Comparison of ENCODE assay signal across 8 cellular contexts in the genomic region with DNA sequence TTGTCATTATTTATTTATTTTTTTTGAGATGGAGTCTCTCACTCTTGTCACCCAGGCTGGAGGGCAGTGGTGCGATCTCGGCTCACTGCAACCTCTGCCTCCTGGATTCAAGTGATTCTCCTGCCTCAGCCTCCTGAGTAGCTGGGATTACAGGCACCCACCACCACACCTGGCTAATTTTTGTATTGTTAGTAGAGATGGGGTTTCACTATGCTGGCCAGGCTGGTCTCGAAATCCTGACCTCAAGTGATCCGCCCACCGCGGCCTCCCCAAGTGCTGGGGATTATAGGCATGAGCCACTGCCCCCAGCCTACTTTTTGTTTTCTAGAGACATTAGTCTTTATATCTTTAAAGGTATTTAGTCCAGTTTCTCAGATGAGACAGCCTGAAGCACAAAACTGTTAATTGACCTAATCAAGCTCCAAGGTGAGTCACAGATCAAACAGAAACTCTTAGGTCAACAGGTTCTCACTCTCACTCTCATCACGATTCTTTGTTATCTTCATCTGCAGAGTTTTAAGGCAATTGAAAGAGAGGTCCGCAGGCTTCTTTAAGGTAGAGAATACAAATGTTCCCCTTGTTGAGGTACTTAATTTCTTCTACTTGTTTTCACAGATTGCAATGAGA. TPM values are rescaled to one million over a fixed set of nuclear protein-coding genes. Genes with fewer than 3 reads are reported as not detected.
A peak's percentile ranks its signal among the peaks of the same experiment; 100 is the strongest.
DNase-seq lines count a peak whose midpoint lies in the region; ATAC-seq and TF ChIP-seq lines count a peak whose summit lies in the region.
"Not testable (repeated sequence)": the region's sequence is repeated elsewhere in the genome, so short reads cannot be mapped to it uniquely, and the experiment has no call there.

No MANE protein-coding gene starts in this region.

- H3K27ac Mint-ChIP-seq in T-cell: peak overlapping the region; percentile 44 to 82
- peak overlapping the region; percentile 13 for H3K27ac Mint-ChIP-seq in activated T-helper 1 cell treated with anti-CD3 and anti-CD28 coated beads, Interleukin-12 subunit alpha, Interleukin-12 subunit beta, Interleukin-2, Interleukin-4 antibody, amounts not matched to agents 30 ng/mL and 10 ng/mL and 1 ng/mL, durations not matched to agents 14 hours and 24 hours and 36 hours

- not testable (repeated sequence) for DNase-seq in A673 (ENCODE audit: low spot score); HL-60 (ENCODE audit: low read depth in 1 of 2, low spot score in 1 of 2); T-cell; activated T-helper 1 cell treated with anti-CD3 and anti-CD28 coated beads, Interleukin-12 subunit alpha, Interleukin-12 subunit beta, Interleukin-2, Interleukin-4 antibody, amounts not matched to agents 30 ng/mL and 10 ng/mL and 1 ng/mL, durations not matched to agents 14 hours and 24 hours and 36 hours (ENCODE audit: low spot score); body of pancreas; esophagus squamous epithelium (lab: John Stamatoyannopoulos, UW); spleen

- not testable (repeated sequence) for H3K9me3 Mint-ChIP-seq in T-cell; activated T-helper 1 cell treated with anti-CD3 and anti-CD28 coated beads, Interleukin-12 subunit alpha, Interleukin-12 subunit beta, Interleukin-2, Interleukin-4 antibody, amounts not matched to agents 30 ng/mL and 10 ng/mL and 1 ng/mL, durations not matched to agents 14 hours and 24 hours and 36 hours

- H3K27me3 ChIP-seq in A673 (replicated peaks; ENCODE audit: insufficient read depth, low read depth, low read length, poor library complexity); HL-60 (ENCODE audit: insufficient read depth, poor library complexity, severe bottlenecking); body of pancreas; esophagus squamous epithelium; mucosa of rectum (ENCODE audit: control insufficient read depth in 2 of 2, insufficient read depth in 2 of 2, low read length in 2 of 2); spleen (replicated peaks in 1 of 7): not testable (repeated sequence)

- not testable (repeated sequence) for H3K4me3 ChIP-seq in A673 (ENCODE audit: low read depth, low read length, poor library complexity, severe bottlenecking); HL-60 (replicated peaks; ENCODE audit: insufficient read depth, low read length); body of pancreas; esophagus squamous epithelium; mucosa of rectum (ENCODE audit: low read length in 2 of 2); spleen

- peaks cover 85 to 90% (median 88%) of the 10 kb centered on the region in 3 donors for H3K4me1 Mint-ChIP-seq in T-cell
- H3K4me1 Mint-ChIP-seq in activated T-helper 1 cell treated with anti-CD3 and anti-CD28 coated beads, Interleukin-12 subunit alpha, Interleukin-12 subunit beta, Interleukin-2, Interleukin-4 antibody, amounts not matched to agents 30 ng/mL and 10 ng/mL and 1 ng/mL, durations not matched to agents 14 hours and 24 hours and 36 hours (ENCODE audit: low read depth): peaks cover 92% of the 10 kb centered on the region

- H3K36me3 Mint-ChIP-seq in T-cell: peaks cover 42% of the 10 kb centered on the region
- peaks cover 43% of the 10 kb centered on the region for H3K36me3 Mint-ChIP-seq in activated T-helper 1 cell treated with anti-CD3 and anti-CD28 coated beads, Interleukin-12 subunit alpha, Interleukin-12 subunit beta, Interleukin-2, Interleukin-4 antibody, amounts not matched to agents 30 ng/mL and 10 ng/mL and 1 ng/mL, durations not matched to agents 14 hours and 24 hours and 36 hours (ENCODE audit: low read depth)

- CTCF ChIA-PET in A673 (lab: Charles Lee): not testable (repeated sequence)
- CTCF ChIA-PET in T-cell (lab: Charles Lee): interaction anchor here in 1 of 2 donors (0.6 kb wide), 1 partner anchor 40 kb away, joined by 4 read pairs; no protein-coding TSS in a partner anchor

- not testable (repeated sequence) for ATAC-seq in T-cell (replicated peaks in 1 of 4)
- ATAC-seq in body of pancreas: peak; percentile 36

- H3K9me3 ChIP-seq in A673 (ENCODE audit: low read depth, low read length, poor library complexity, severe bottlenecking); body of pancreas; esophagus squamous epithelium; mucosa of rectum (ENCODE audit: control insufficient read depth in 2 of 2, low read length in 2 of 2); spleen: not testable (repeated sequence)

- H3K27ac ChIP-seq in A673 (ENCODE audit: low read depth, low read length, poor library complexity, severe bottlenecking): peak overlapping the region; percentile 85
- peak overlapping the region; percentile 24 for H3K27ac ChIP-seq in HL-60 (replicated peaks)
- peak overlapping the region in 3 of 4 donors; percentile 47 to 63 (median 57) for H3K27ac ChIP-seq in body of pancreas
- H3K27ac ChIP-seq in esophagus squamous epithelium: peak overlapping the region; percentile 15 to 93 (median 84)
- H3K27ac ChIP-seq in mucosa of rectum (ENCODE audit: low read depth in 2 of 2, low read length in 2 of 2): peak overlapping the region; percentile 46 to 58
- H3K27ac ChIP-seq in spleen: peak overlapping the region in 5 of 8 donors; percentile 79 to 92 (median 89)

- TF ChIP-seq POLR2A in body of pancreas (IDR thresholded peaks at IDR 0.05); esophagus squamous epithelium (IDR thresholded peaks at IDR 0.05); spleen (IDR thresholded peaks at IDR 0.05): not testable (repeated sequence)

- BruUV-seq in A673 (replicated peaks; lab: Mats Ljungman, UMichigan): not testable (repeated sequence)

- H3K4me3 Mint-ChIP-seq in T-cell: peak overlapping the region in 2 of 3 donors; percentile 43 to 52
- not testable (repeated sequence) for H3K4me3 Mint-ChIP-seq in activated T-helper 1 cell treated with anti-CD3 and anti-CD28 coated beads, Interleukin-12 subunit alpha, Interleukin-12 subunit beta, Interleukin-2, Interleukin-4 antibody, amounts not matched to agents 30 ng/mL and 10 ng/mL and 1 ng/mL, durations not matched to agents 14 hours and 24 hours and 36 hours

- intact Hi-C loops in A673 (cut with micrococcal nuclease; ENCODE audit: unreplicated experiment); activated T-helper 1 cell treated with anti-CD3 and anti-CD28 coated beads, Interleukin-12 subunit alpha, Interleukin-12 subunit beta, Interleukin-2, Interleukin-4 antibody, amounts not matched to agents 30 ng/mL and 10 ng/mL and 1 ng/mL, durations not matched to agents 14 hours and 24 hours and 36 hours (cut with micrococcal nuclease); body of pancreas (cut with DNase I); esophagus squamous epithelium (cut with DNase I); spleen (cut with DNase I; ENCODE audit: low total_unique reads): not testable (repeated sequence)

- POLR2A ChIA-PET in A673 (lab: Charles Lee; ENCODE audit: low non-redundant PET): not testable (repeated sequence)
- POLR2A ChIA-PET in T-cell (lab: Charles Lee): interaction anchor here in 1 of 2 donors (0.6 to 0.7 kb wide), 2 partner anchors 26 to 64 kb away, joined by 3 to 4 read pairs; no protein-coding TSS in a partner anchor

- peaks cover 22% of the 10 kb centered on the region for H3K36me3 ChIP-seq in A673 (ENCODE audit: insufficient read depth, low read length, poor library complexity, severe bottlenecking)
- H3K36me3 ChIP-seq in body of pancreas (replicated peaks in 1 of 2; ENCODE audit: insufficient read depth in 1 of 2, low read depth in 2 of 2): not testable (repeated sequence)
- H3K36me3 ChIP-seq in esophagus squamous epithelium: peaks cover 0 to 16% (median 3%) of the 10 kb centered on the region in 3 donors
- H3K36me3 ChIP-seq in mucosa of rectum (ENCODE audit: control insufficient read depth in 2 of 2, insufficient read depth in 2 of 2, low read length in 2 of 2): peaks cover 10 to 22% of the 10 kb centered on the region in 2 donors
- H3K36me3 ChIP-seq in spleen: peaks cover 0 to 24% (median 13%) of the 10 kb centered on the region in 6 donors

- H3K4me1 ChIP-seq in A673 (ENCODE audit: insufficient read depth, low read length, poor library complexity, severe bottlenecking) (peaks cover 36% of the 10 kb centered on the region), body of pancreas (peaks cover 64% of the 10 kb centered on the region), esophagus squamous epithelium (peaks cover 0 to 78% (median 37%) of the 10 kb centered on the region in 3 donors), mucosa of rectum (ENCODE audit: control insufficient read depth in 2 of 2, insufficient read depth in 2 of 2, low read length in 2 of 2) (peaks cover 26 to 47% of the 10 kb centered on the region in 2 donors), spleen (peaks cover 14 to 94% (median 54%) of the 10 kb centered on the region in 6 donors)

- WGBS in body of pancreas, 2 donors: 74 to 80% methylated on average over 8 of the region's 8 CpGs
- WGBS in esophagus squamous epithelium, 2 donors: 49 to 74% methylated on average over 8 of the region's 8 CpGs
- 88 to 97% (median 93%) methylated on average over 8 of the region's 8 CpGs for WGBS in spleen, 5 donors

- H3K9ac ChIP-seq in mucosa of rectum (ENCODE audit: low read depth in 1 of 2, low read length in 2 of 2): not testable (repeated sequence)

- H3K27me3 Mint-ChIP-seq in T-cell; activated T-helper 1 cell treated with anti-CD3 and anti-CD28 coated beads, Interleukin-12 subunit alpha, Interleukin-12 subunit beta, Interleukin-2, Interleukin-4 antibody, amounts not matched to agents 30 ng/mL and 10 ng/mL and 1 ng/mL, durations not matched to agents 14 hours and 24 hours and 36 hours (ENCODE audit: insufficient read depth): not testable (repeated sequence)

- not testable (repeated sequence) for TF ChIP-seq CTCF in A673 (conservative IDR thresholded peaks at IDR 0.05; ENCODE audit: low read depth, low read length); HL-60 (IDR thresholded peaks at IDR 0.05; ENCODE audit: insufficient read depth, low read length); body of pancreas (IDR thresholded peaks at IDR 0.05); esophagus squamous epithelium (IDR thresholded peaks at IDR 0.05); spleen (IDR thresholded peaks at IDR 0.05 in 8 of 11, conservative IDR thresholded peaks at IDR 0.05 in 3 of 11)

RNA-seq across cellular contexts. Expression of gene CDR2, which starts 6.1 kb away (rescaled TPM):
- 34.5 and 40.5 TPM in 2 replicates for total RNA-seq in A673 (2021)
- 10 to 100 TPM; 58.7 to 97.5 (median 72.6) TPM for total RNA-seq in T-cell
- total RNA-seq in activated T-helper 1 cell treated with anti-CD3 and anti-CD28 coated beads, Interleukin-12 subunit alpha, Interleukin-12 subunit beta, Interleukin-2, Interleukin-4 antibody, amounts not matched to agents 30 ng/mL and 10 ng/mL and 1 ng/mL, durations not matched to agents 14 hours and 24 hours and 36 hours: 43.5 and 47.2 TPM in 2 replicates
- 10 to 100 TPM; 15.8 to 16.8 TPM for total RNA-seq in body of pancreas
- total RNA-seq in esophagus squamous epithelium: 10 to 100 TPM in 1 of 4 donors, 1 to 10 TPM in 3; 6.6 to 21.4 (median 8.7) TPM
- total RNA-seq in spleen: 10 to 100 TPM; 19.2 to 33.4 (median 27.1) TPM
- polyA plus RNA-seq in spleen: 10 to 100 TPM in 1 of 3 donors, 1 to 10 TPM in 2; 7.7 to 10.1 (median 9.8) TPM

Comparison
In these comparisons a context has a peak if more than half of its experiments do, and no peak if none do; other contexts are left out.
1. H3K27ac ChIP-seq: peak in every context shown above with its lines; median percentile 89 in spleen; 85 in A673; 84 in esophagus squamous epithelium; 57 in body of pancreas; 52 in mucosa of rectum; 24 in HL-60.